In the genomic region with DNA sequence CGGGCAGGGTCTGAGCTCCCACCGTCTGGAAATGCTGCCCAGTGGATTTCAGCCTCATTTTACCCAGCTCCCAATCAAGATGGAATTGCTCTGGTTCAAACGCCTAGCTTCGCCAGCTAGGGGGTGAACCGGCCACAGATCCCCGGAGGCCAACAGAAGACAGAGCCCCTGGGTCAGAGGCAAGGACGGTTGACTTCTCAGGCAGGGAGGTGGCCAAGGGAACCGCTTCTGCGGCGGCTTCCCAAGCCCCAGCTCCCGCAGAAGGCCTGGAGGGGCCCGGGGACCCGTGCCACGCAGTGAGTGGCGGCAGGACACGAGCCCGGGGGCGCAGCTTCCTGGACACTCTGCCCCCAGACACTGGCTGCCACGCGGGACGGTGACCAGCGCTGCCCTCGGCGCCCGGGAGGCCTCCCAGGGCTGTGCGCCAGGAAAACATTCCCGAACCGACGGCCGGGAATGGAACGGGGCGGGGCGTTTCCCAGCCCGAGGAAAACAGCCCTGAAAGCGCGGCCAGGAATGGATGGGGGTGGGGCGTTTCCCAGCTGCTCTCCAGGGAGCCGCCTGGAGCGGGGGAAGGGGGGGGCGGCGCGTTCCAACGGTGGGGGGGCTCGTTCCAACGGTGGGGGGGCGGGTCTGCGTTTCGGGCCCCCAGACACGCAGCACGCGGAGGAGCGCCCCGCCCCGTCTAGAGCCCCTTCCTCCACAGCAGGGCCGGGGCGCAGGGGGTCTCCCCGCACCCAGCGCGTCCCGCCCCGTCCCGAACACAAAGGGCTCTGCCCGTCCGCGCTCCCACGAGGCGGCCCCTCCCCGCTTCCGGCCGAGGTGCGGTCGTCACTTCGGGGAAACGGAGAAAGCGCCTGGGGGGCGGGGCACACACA, we compare ENCODE assay signal across 1 cellular context.
TF ChIP-seq lines count a peak whose summit lies in the region.

No MANE protein-coding gene starts in this region.

TF ChIP-seq in GM12878, 131 proteins besides CTCF, POLR2A, EP300 and RAD21 (continued from another document):
- TF ChIP-seq, protein P1, sequence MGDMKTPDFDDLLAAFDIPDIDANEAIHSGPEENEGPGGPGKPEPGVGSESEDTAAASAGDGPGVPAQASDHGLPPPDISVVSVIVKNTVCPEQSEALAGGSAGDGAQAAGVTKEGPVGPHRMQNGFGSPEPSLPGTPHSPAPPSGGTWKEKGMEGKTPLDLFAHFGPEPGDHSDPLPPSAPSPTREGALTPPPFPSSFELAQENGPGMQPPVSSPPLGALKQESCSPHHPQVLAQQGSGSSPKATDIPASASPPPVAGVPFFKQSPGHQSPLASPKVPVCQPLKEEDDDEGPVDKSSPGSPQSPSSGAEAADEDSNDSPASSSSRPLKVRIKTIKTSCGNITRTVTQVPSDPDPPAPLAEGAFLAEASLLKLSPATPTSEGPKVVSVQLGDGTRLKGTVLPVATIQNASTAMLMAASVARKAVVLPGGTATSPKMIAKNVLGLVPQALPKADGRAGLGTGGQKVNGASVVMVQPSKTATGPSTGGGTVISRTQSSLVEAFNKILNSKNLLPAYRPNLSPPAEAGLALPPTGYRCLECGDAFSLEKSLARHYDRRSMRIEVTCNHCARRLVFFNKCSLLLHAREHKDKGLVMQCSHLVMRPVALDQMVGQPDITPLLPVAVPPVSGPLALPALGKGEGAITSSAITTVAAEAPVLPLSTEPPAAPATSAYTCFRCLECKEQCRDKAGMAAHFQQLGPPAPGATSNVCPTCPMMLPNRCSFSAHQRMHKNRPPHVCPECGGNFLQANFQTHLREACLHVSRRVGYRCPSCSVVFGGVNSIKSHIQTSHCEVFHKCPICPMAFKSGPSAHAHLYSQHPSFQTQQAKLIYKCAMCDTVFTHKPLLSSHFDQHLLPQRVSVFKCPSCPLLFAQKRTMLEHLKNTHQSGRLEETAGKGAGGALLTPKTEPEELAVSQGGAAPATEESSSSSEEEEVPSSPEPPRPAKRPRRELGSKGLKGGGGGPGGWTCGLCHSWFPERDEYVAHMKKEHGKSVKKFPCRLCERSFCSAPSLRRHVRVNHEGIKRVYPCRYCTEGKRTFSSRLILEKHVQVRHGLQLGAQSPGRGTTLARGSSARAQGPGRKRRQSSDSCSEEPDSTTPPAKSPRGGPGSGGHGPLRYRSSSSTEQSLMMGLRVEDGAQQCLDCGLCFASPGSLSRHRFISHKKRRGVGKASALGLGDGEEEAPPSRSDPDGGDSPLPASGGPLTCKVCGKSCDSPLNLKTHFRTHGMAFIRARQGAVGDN (IDR thresholded peaks at IDR 0.05), result no peak; the same call in none of the 2 replicates
- TF ChIP-seq, protein P2, sequence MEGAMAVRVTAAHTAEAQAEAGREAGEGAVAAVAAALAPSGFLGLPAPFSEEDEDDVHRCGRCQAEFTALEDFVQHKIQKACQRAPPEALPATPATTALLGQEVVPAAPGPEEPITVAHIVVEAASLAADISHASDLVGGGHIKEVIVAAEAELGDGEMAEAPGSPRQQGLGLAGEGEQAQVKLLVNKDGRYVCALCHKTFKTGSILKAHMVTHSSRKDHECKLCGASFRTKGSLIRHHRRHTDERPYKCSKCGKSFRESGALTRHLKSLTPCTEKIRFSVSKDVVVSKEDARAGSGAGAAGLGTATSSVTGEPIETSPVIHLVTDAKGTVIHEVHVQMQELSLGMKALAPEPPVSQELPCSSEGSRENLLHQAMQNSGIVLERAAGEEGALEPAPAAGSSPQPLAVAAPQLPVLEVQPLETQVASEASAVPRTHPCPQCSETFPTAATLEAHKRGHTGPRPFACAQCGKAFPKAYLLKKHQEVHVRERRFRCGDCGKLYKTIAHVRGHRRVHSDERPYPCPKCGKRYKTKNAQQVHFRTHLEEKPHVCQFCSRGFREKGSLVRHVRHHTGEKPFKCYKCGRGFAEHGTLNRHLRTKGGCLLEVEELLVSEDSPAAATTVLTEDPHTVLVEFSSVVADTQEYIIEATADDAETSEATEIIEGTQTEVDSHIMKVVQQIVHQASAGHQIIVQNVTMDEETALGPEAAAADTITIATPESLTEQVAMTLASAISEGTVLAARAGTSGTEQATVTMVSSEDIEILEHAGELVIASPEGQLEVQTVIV (IDR thresholded peaks at IDR 0.05; ENCODE audit: borderline replicate concordance, partially characterized antibody), result no peak
- TF ChIP-seq, protein P3, sequence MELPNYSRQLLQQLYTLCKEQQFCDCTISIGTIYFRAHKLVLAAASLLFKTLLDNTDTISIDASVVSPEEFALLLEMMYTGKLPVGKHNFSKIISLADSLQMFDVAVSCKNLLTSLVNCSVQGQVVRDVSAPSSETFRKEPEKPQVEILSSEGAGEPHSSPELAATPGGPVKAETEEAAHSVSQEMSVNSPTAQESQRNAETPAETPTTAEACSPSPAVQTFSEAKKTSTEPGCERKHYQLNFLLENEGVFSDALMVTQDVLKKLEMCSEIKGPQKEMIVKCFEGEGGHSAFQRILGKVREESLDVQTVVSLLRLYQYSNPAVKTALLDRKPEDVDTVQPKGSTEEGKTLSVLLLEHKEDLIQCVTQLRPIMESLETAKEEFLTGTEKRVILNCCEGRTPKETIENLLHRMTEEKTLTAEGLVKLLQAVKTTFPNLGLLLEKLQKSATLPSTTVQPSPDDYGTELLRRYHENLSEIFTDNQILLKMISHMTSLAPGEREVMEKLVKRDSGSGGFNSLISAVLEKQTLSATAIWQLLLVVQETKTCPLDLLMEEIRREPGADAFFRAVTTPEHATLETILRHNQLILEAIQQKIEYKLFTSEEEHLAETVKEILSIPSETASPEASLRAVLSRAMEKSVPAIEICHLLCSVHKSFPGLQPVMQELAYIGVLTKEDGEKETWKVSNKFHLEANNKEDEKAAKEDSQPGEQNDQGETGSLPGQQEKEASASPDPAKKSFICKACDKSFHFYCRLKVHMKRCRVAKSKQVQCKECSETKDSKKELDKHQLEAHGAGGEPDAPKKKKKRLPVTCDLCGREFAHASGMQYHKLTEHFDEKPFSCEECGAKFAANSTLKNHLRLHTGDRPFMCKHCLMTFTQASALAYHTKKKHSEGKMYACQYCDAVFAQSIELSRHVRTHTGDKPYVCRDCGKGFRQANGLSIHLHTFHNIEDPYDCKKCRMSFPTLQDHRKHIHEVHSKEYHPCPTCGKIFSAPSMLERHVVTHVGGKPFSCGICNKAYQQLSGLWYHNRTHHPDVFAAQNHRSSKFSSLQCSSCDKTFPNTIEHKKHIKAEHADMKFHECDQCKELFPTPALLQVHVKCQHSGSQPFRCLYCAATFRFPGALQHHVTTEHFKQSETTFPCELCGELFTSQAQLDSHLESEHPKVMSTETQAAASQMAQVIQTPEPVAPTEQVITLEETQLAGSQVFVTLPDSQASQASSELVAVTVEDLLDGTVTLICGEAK (IDR thresholded peaks at IDR 0.05; ENCODE audit: borderline replicate concordance), result no peak
- TF ChIP-seq EED (IDR thresholded peaks at IDR 0.05; ENCODE audit: low read depth) (peak; percentile 69; the same call in 1 of the 2 replicates), ZNF274 (IDR thresholded peaks at IDR 0.05; ENCODE audit: insufficient read depth, insufficient read length) (no peak), SRF (IDR thresholded peaks at IDR 0.05; ENCODE audit: low read depth in 2 of 2, low read length in 2 of 2) (no peak), TARDBP (IDR thresholded peaks at IDR 0.05; ENCODE audit: borderline replicate concordance) (no peak), RUNX3 (IDR thresholded peaks at IDR 0.05; ENCODE audit: low read length) (peak; percentile 45; the same call in 1 of the 2 replicates), FOXK2 (IDR thresholded peaks at IDR 0.05) (no peak), PAX5 (IDR thresholded peaks at IDR 0.05; ENCODE audit: borderline replicate concordance, low read depth, low read length) (0 out of 2 replicates have a peak, but pooled peaks have one; percentile 50), NFYA (IDR thresholded peaks at IDR 0.05; ENCODE audit: borderline replicate concordance, low read depth, low read length) (no peak)
- TF ChIP-seq, protein P4, sequence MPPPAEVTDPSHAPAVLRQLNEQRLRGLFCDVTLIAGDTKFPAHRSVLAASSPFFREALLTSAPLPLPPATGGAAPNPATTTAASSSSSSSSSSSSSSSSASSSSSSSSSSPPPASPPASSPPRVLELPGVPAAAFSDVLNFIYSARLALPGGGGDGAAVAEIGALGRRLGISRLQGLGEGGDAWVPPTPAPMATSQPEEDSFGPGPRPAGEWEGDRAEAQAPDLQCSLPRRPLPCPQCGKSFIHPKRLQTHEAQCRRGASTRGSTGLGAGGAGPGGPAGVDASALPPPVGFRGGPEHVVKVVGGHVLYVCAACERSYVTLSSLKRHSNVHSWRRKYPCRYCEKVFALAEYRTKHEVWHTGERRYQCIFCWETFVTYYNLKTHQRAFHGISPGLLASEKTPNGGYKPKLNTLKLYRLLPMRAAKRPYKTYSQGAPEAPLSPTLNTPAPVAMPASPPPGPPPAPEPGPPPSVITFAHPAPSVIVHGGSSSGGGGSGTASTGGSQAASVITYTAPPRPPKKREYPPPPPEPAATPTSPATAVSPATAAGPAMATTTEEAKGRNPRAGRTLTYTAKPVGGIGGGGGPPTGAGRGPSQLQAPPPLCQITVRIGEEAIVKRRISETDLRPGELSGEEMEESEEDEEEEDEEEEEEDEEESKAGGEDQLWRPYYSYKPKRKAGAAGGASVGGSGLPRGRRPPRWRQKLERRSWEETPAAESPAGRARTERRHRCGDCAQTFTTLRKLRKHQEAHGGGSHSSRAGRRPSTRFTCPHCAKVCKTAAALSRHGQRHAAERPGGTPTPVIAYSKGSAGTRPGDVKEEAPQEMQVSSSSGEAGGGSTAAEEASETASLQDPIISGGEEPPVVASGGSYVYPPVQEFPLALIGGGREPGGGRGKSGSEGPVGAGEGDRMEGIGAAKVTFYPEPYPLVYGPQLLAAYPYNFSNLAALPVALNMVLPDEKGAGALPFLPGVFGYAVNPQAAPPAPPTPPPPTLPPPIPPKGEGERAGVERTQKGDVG (CRISPR knock-in tag; IDR thresholded peaks at IDR 0.05), result 0 out of 2 replicates have a peak, but pooled peaks have one; percentile 64
